Comparison of ENCODE assay signal across 25 cellular contexts in genomic region chr20:18677126-18677525, GRCh38.
"Had no signal": no experiment of that assay in that cellular context is flagged by ENCODE, and none has a peak within 500 bp of the region (broad histone marks: within the 10 kb centered on the region; RNA-seq: fewer than 3 reads in every experiment).

No MANE protein-coding gene starts in this region.

- H3K9me3 Mint-ChIP-seq: activated CD4-positive, alpha-beta memory T cell treated with anti-CD3 and anti-CD28 coated beads for 36 hours; activated T-helper 1 cell treated with anti-CD3 and anti-CD28 coated beads, Interleukin-12 subunit alpha, Interleukin-12 subunit beta, Interleukin-2, Interleukin-4 antibody, amounts not matched to agents 30 ng/mL and 10 ng/mL and 1 ng/mL, durations not matched to agents 14 hours and 24 hours and 36 hours; dendritic cell treated with granulocyte-macrophage colony-stimulating factor and Interleukin-4, amounts not matched to agents 40 ng/mL and 50 ng/mL, for 4 days; immature natural killer cell; natural killer cell treated with Interleukin-12 subunit alpha and Interleukin-12 subunit beta and Interleukin-15 and Interleukin-18, amount 100 ng/mL, for 72 hours; stimulated activated naive B cell treated with anti-CD40 and anti-IgM and Interleukin-4, amounts not matched to agents 10 μg/mL and 1 μg/mL and 100 μg/mL, for 72 hours had no signal

- ATAC-seq: foreskin keratinocyte; heart left ventricle; left colon; natural killer cell treated with Interleukin-12 subunit alpha and Interleukin-12 subunit beta and Interleukin-15 and Interleukin-18, amount 100 ng/mL, for 72 hours; stimulated activated naive B cell treated with anti-CD40 and anti-IgM and Interleukin-4, amounts not matched to agents 10 μg/mL and 1 μg/mL and 100 μg/mL, for 72 hours; upper lobe of right lung had no signal

- H3K4me3 Mint-ChIP-seq: activated CD4-positive, alpha-beta memory T cell treated with anti-CD3 and anti-CD28 coated beads for 36 hours; activated T-helper 1 cell treated with anti-CD3 and anti-CD28 coated beads, Interleukin-12 subunit alpha, Interleukin-12 subunit beta, Interleukin-2, Interleukin-4 antibody, amounts not matched to agents 30 ng/mL and 10 ng/mL and 1 ng/mL, durations not matched to agents 14 hours and 24 hours and 36 hours; dendritic cell treated with granulocyte-macrophage colony-stimulating factor and Interleukin-4, amounts not matched to agents 40 ng/mL and 50 ng/mL, for 4 days; immature natural killer cell; natural killer cell treated with Interleukin-12 subunit alpha and Interleukin-12 subunit beta and Interleukin-15 and Interleukin-18, amount 100 ng/mL, for 72 hours; stimulated activated naive B cell treated with anti-CD40 and anti-IgM and Interleukin-4, amounts not matched to agents 10 μg/mL and 1 μg/mL and 100 μg/mL, for 72 hours had no signal

- DNase-seq: activated CD4-positive, alpha-beta memory T cell treated with anti-CD3 and anti-CD28 coated beads for 36 hours; activated CD4-positive, alpha-beta T cell treated with anti-CD3 and anti-CD28 coated beads for 48 hours; activated CD8-positive, alpha-beta memory T cell treated with anti-CD3 and anti-CD28 coated beads, Interleukin-2, amount 50 U/mL, for 4 hours; activated gamma-delta T cell; activated naive CD4-positive, alpha-beta T cell treated with anti-CD3 and anti-CD28 coated beads, Interleukin-2, amount 50 U/mL, for 16 hours; activated T-cell treated with anti-CD3 and anti-CD28 coated beads, Interleukin-2, amount 50 U/mL, for 1 hour; amniotic stem cell; caudate nucleus; foreskin keratinocyte; heart left ventricle; hypothalamus; immature natural killer cell; kidney; left colon; ovary; small intestine; stimulated activated CD4-positive, alpha-beta T cell treated with anti-CD3 and anti-CD28 coated beads, Interleukin-4, amount 100 ng/mL, for 4 hours; stimulated activated CD8-positive, alpha-beta memory T cell treated with anti-CD3 and anti-CD28 coated beads, Interleukin-4, amount 100 ng/mL, for 48 hours; stimulated activated naive B cell treated with anti-CD40 and anti-IgM and Interleukin-4, amounts not matched to agents 10 μg/mL and 1 μg/mL and 100 μg/mL, for 72 hours; stomach; thyroid gland; upper lobe of right lung had no signal

- H3K27me3 Mint-ChIP-seq: activated CD4-positive, alpha-beta memory T cell treated with anti-CD3 and anti-CD28 coated beads for 36 hours; dendritic cell treated with granulocyte-macrophage colony-stimulating factor and Interleukin-4, amounts not matched to agents 40 ng/mL and 50 ng/mL, for 4 days; natural killer cell treated with Interleukin-12 subunit alpha and Interleukin-12 subunit beta and Interleukin-15 and Interleukin-18, amount 100 ng/mL, for 72 hours; stimulated activated naive B cell treated with anti-CD40 and anti-IgM and Interleukin-4, amounts not matched to agents 10 μg/mL and 1 μg/mL and 100 μg/mL, for 72 hours had no signal

- H3K36me3 Mint-ChIP-seq: activated CD4-positive, alpha-beta memory T cell treated with anti-CD3 and anti-CD28 coated beads for 36 hours; immature natural killer cell; natural killer cell treated with Interleukin-12 subunit alpha and Interleukin-12 subunit beta and Interleukin-15 and Interleukin-18, amount 100 ng/mL, for 72 hours had no signal

- H3K27ac Mint-ChIP-seq: activated CD4-positive, alpha-beta memory T cell treated with anti-CD3 and anti-CD28 coated beads for 36 hours; activated T-helper 1 cell treated with anti-CD3 and anti-CD28 coated beads, Interleukin-12 subunit alpha, Interleukin-12 subunit beta, Interleukin-2, Interleukin-4 antibody, amounts not matched to agents 30 ng/mL and 10 ng/mL and 1 ng/mL, durations not matched to agents 14 hours and 24 hours and 36 hours; dendritic cell treated with granulocyte-macrophage colony-stimulating factor and Interleukin-4, amounts not matched to agents 40 ng/mL and 50 ng/mL, for 4 days; natural killer cell treated with Interleukin-12 subunit alpha and Interleukin-12 subunit beta and Interleukin-15 and Interleukin-18, amount 100 ng/mL, for 72 hours; stimulated activated naive B cell treated with anti-CD40 and anti-IgM and Interleukin-4, amounts not matched to agents 10 μg/mL and 1 μg/mL and 100 μg/mL, for 72 hours had no signal
